ENCODE assay signal across 10 cellular contexts in genomic region chr9:126523621-126524111, GRCh38.
DNase-seq lines count a peak whose midpoint lies in the region; ATAC-seq and TF ChIP-seq lines count a peak whose summit lies in the region.
"Had no signal": no experiment of that assay in that cellular context is flagged by ENCODE, and none has a peak within 500 bp of the region (broad histone marks: within the 10 kb centered on the region; RNA-seq: fewer than 3 reads in every experiment).

No MANE protein-coding gene starts in this region.

- H2AFZ ChIP-seq in SK-N-SH (ENCODE audit: low read depth): no peak overlapping the region

- POLR2A ChIA-PET in SK-N-SH (lab: Yijun Ruan, JAX): interaction anchor here (1.8 to 2.4 kb wide), 3 partner anchors 9 to 27 kb away, joined by 8 to 22 read pairs (median 16); no protein-coding TSS in a partner anchor
- POLR2A ChIA-PET in activated CD8-positive, alpha-beta T cell treated with anti-CD3 and anti-CD28 coated beads for 36 hours (lab: Charles Lee): no interaction called here

- intact Hi-C loops in activated CD8-positive, alpha-beta T cell treated with anti-CD3 and anti-CD28 coated beads for 36 hours (cut with micrococcal nuclease): no loop called here
- intact Hi-C loops in heart right ventricle (cut with DNase I): no loop called here

- H3K9ac ChIP-seq in SK-N-SH: no peak overlapping the region

- peak; percentile 24 for DNase-seq in SK-N-SH
- peak; percentile 71 for DNase-seq in activated CD8-positive, alpha-beta T cell treated with anti-CD3 and anti-CD28 coated beads for 36 hours
- DNase-seq in heart right ventricle: no peak
- DNase-seq in stimulated activated CD4-positive, alpha-beta T cell treated with anti-CD3 and anti-CD28 coated beads, TNF-alpha, amount 100 ng/mL, for 48 hours (ENCODE audit: low read depth in 3 of 3): peak in 2 of 3 donors; percentile 13 to 18
- DNase-seq in nephron progenitor cell: no peak
- no peak for DNase-seq in NCI-H2081 treated with DMSO at 0.1 percent for 48 hours (lab: John Stamatoyannopoulos, UW)
- DNase-seq: NCI-H526 treated with DMSO at 0.1 percent for 48 hours had no signal

- no peak for TF ChIP-seq EP300 in SK-N-SH (IDR thresholded peaks at IDR 0.05; ENCODE audit: borderline replicate concordance in 1 of 2, low read depth in 1 of 2, low read length in 1 of 2)

- H3K27me3 ChIP-seq in SK-N-SH (ENCODE audit: insufficient read depth) (peaks cover 19% of the 10 kb centered on the region; the same call in 1 of the 2 replicates), heart right ventricle (peaks cover 0 to 82% (median 65%) of the 10 kb centered on the region in 7 donors)

- H3K36me3 ChIP-seq in SK-N-SH (replicated peaks in 1 of 2; ENCODE audit: control insufficient read depth in 1 of 2, insufficient read depth in 2 of 2, low read length in 1 of 2): no peaks in the 10 kb centered on the region
- H3K36me3 ChIP-seq in heart right ventricle: no peaks in the 10 kb centered on the region

- H3K9me2 ChIP-seq in SK-N-SH: no peaks in the 10 kb centered on the region

- H3K27ac Mint-ChIP-seq in activated CD8-positive, alpha-beta T cell treated with anti-CD3 and anti-CD28 coated beads for 36 hours: peak overlapping the region; percentile 36
- H3K27ac Mint-ChIP-seq in nephron progenitor cell: no peak overlapping the region
- H3K27ac Mint-ChIP-seq: type B pancreatic cell had no signal

- peaks cover 0 to 73% of the 10 kb centered on the region in 2 experiments; a peak in 2 of 4 replicates for H3K4me1 ChIP-seq in SK-N-SH (ENCODE audit: control insufficient read depth in 1 of 2, insufficient read depth in 2 of 2, low read depth in 1 of 2, low read length in 1 of 2)
- peaks cover 2 to 32% (median 12%) of the 10 kb centered on the region in 9 donors for H3K4me1 ChIP-seq in heart right ventricle

- no peak for TF ChIP-seq RAD21 in SK-N-SH (IDR thresholded peaks at IDR 0.05; ENCODE audit: low read length)

- H3K9me3 Mint-ChIP-seq in activated CD8-positive, alpha-beta T cell treated with anti-CD3 and anti-CD28 coated beads for 36 hours: no peaks in the 10 kb centered on the region
- H3K9me3 Mint-ChIP-seq in nephron progenitor cell: no peaks in the 10 kb centered on the region
- H3K9me3 Mint-ChIP-seq: type B pancreatic cell had no signal

- CTCF ChIA-PET in SK-N-SH (lab: Yijun Ruan, JAX): interaction anchor here (0.6 to 21.2 kb wide), 4 partner anchors 15 to 28 kb away, joined by 3 to 473 read pairs (median 63); no protein-coding TSS in a partner anchor
- CTCF ChIA-PET in activated CD8-positive, alpha-beta T cell treated with anti-CD3 and anti-CD28 coated beads for 36 hours (lab: Charles Lee): interaction anchor here (1.5 kb wide), 1 partner anchor 31 kb away, joined by 3 read pairs; no protein-coding TSS in a partner anchor

- H3K36me3 Mint-ChIP-seq in activated CD8-positive, alpha-beta T cell treated with anti-CD3 and anti-CD28 coated beads for 36 hours (ENCODE audit: low read depth): no peaks in the 10 kb centered on the region
- H3K36me3 Mint-ChIP-seq in nephron progenitor cell (ENCODE audit: low read depth): no peaks in the 10 kb centered on the region
- H3K36me3 Mint-ChIP-seq: type B pancreatic cell had no signal

- H3K27ac ChIP-seq in SK-N-SH (ENCODE audit: low read depth in 2 of 2, low read length in 1 of 2) (peak overlapping the region in 1 of 2 experiments; percentile 55; a peak in 2 of 4 replicates), heart right ventricle (peak overlapping the region in 2 of 10 donors; percentile 40 to 55)

- peaks cover 23% of the 10 kb centered on the region for H3K4me1 Mint-ChIP-seq in activated CD8-positive, alpha-beta T cell treated with anti-CD3 and anti-CD28 coated beads for 36 hours (ENCODE audit: low read depth)
- H3K4me1 Mint-ChIP-seq in nephron progenitor cell: peaks cover 95% of the 10 kb centered on the region

- no peaks in the 10 kb centered on the region for H3K9me3 ChIP-seq in SK-N-SH
- H3K9me3 ChIP-seq in heart right ventricle: no peaks in the 10 kb centered on the region

- no peaks in the 10 kb centered on the region for H3K79me2 ChIP-seq in SK-N-SH (ENCODE audit: insufficient read depth)

- no peak for TF ChIP-seq CTCF in SK-N-SH (IDR thresholded peaks at IDR 0.05)
- no peak for TF ChIP-seq CTCF in activated CD8-positive, alpha-beta T cell treated with anti-CD3 and anti-CD28 coated beads for 36 hours (IDR thresholded peaks at IDR 0.05)
- TF ChIP-seq CTCF in heart right ventricle (IDR thresholded peaks at IDR 0.05): no peak
- TF ChIP-seq CTCF in nephron progenitor cell (IDR thresholded peaks at IDR 0.05): no peak

- no peaks in the 10 kb centered on the region for H3F3A ChIP-seq in SK-N-SH (replicated peaks; ENCODE audit: insufficient read depth)

- no peaks in the 10 kb centered on the region for H4K20me1 ChIP-seq in SK-N-SH (ENCODE audit: insufficient read depth)

- H3K4me2 ChIP-seq in SK-N-SH: no peak overlapping the region

- WGBS in SK-N-SH (ENCODE audit: low lambda C conversion rate): 71% methylated on average over 9 of the region's 9 CpGs
- WGBS in heart right ventricle, 2 donors: 49 to 52% methylated on average over 9 of the region's 9 CpGs

- ATAC-seq in SK-N-SH treated with all-trans-retinoic acid at 6 μM for 48 hours (no peak), heart right ventricle (peak in 7 of 8 donors; percentile 27 to 62 (median 41)), GM21723 (IDR thresholded peaks at IDR 0.05; ENCODE audit: unreplicated experiment) (no peak)
- ATAC-seq in activated CD8-positive, alpha-beta T cell treated with anti-CD3 and anti-CD28 coated beads for 36 hours: peak; percentile 80

- H3K4me3 ChIP-seq in SK-N-SH (ENCODE audit: low read depth in 2 of 2, low read length in 1 of 2) (no peak overlapping the region), heart right ventricle (peak overlapping the region in 1 of 10 donors; percentile 29)

- H3K27me3 Mint-ChIP-seq in activated CD8-positive, alpha-beta T cell treated with anti-CD3 and anti-CD28 coated beads for 36 hours: peaks cover 21% of the 10 kb centered on the region
- H3K27me3 Mint-ChIP-seq in nephron progenitor cell (ENCODE audit: low read depth, poor library complexity): peaks cover 13% of the 10 kb centered on the region

- H3K4me3 Mint-ChIP-seq in activated CD8-positive, alpha-beta T cell treated with anti-CD3 and anti-CD28 coated beads for 36 hours: peak overlapping the region; percentile 16
- no peak overlapping the region for H3K4me3 Mint-ChIP-seq in nephron progenitor cell
- H3K4me3 Mint-ChIP-seq: type B pancreatic cell had no signal

TF ChIP-seq in SK-N-SH, 30 proteins besides CTCF, POLR2A, EP300 and RAD21 (continues in another document):
- TF ChIP-seq PBX3 (IDR thresholded peaks at IDR 0.05) (no peak), YY1 (IDR thresholded peaks at IDR 0.05; ENCODE audit: low read depth) (no peak), RFX5 (IDR thresholded peaks at IDR 0.05; ENCODE audit: low read length) (no peak), GABPA (IDR thresholded peaks at IDR 0.05; ENCODE audit: low read depth) (no peak), ELF1 (IDR thresholded peaks at IDR 0.05) (no peak), NRF1 (IDR thresholded peaks at IDR 0.05; ENCODE audit: low read depth, low read length) (no peak), SIN3A (IDR thresholded peaks at IDR 0.05; ENCODE audit: borderline replicate concordance, low read depth, low read length) (no peak), SMC3 (IDR thresholded peaks at IDR 0.05; ENCODE audit: low read depth, low read length) (no peak)

TF ChIP-seq in SK-N-SH treated with all-trans-retinoic acid at 6 μM for 48 hours, 23 proteins besides CTCF, POLR2A, EP300 and RAD21 (continues in another document):
- TF ChIP-seq ZNF565 (CRISPR knock-in tag; conservative IDR thresholded peaks at IDR 0.05; ENCODE audit: low read depth) (no peak), GLIS3 (CRISPR knock-in tag; IDR thresholded peaks at IDR 0.05) (no peak), SNAI2 (CRISPR knock-in tag; IDR thresholded peaks at IDR 0.05) (no peak), ZC3H10 (CRISPR knock-in tag; IDR thresholded peaks at IDR 0.05) (no peak), ZFP30 (CRISPR knock-in tag; IDR thresholded peaks at IDR 0.05) (no peak), ZFP3 (CRISPR knock-in tag; IDR thresholded peaks at IDR 0.05) (no peak), TSHZ2 (CRISPR knock-in tag; IDR thresholded peaks at IDR 0.05) (no peak), ZNF8 (CRISPR knock-in tag; IDR thresholded peaks at IDR 0.05) (no peak), ESRRG (CRISPR knock-in tag; IDR thresholded peaks at IDR 0.05) (no peak), CSRNP3 (CRISPR knock-in tag; IDR thresholded peaks at IDR 0.05) (no peak)

Comparison
In these comparisons a context has a peak if more than half of its experiments do, and no peak if none do; other contexts are left out.
1. DNase-seq: peak in SK-N-SH (single experiment), activated CD8-positive, alpha-beta T cell treated with anti-CD3 and anti-CD28 coated beads for 36 hours (single experiment) and stimulated activated CD4-positive, alpha-beta T cell treated with anti-CD3 and anti-CD28 coated beads, TNF-alpha, amount 100 ng/mL, for 48 hours (2 of 3); none in heart right ventricle (0 of 2), nephron progenitor cell (single experiment) and NCI-H2081 treated with DMSO at 0.1 percent for 48 hours (single experiment).
2. ATAC-seq: peak in activated CD8-positive, alpha-beta T cell treated with anti-CD3 and anti-CD28 coated beads for 36 hours (single experiment) and heart right ventricle (7 of 8); none in SK-N-SH treated with all-trans-retinoic acid at 6 μM for 48 hours (single experiment) and GM21723 (single experiment).